Comparison of ENCODE assay signal across 14 cellular contexts in genomic region chr3:31157893-31158620, GRCh38.
DNase-seq lines count a peak whose midpoint lies in the region; TF ChIP-seq lines count a peak whose summit lies in the region.
"Had no signal": no experiment of that assay in that cellular context is flagged by ENCODE, and none has a peak within 500 bp of the region (broad histone marks: within the 10 kb centered on the region; RNA-seq: fewer than 3 reads in every experiment).

No MANE protein-coding gene starts in this region.

- no peaks in the 10 kb centered on the region for H3K36me3 ChIP-seq in esophagus muscularis mucosa
- H3K36me3 ChIP-seq: neutrophil had no signal

- DNase-seq in NCI-H748 (lab: John Stamatoyannopoulos, UW; ENCODE audit: unreplicated experiment): peak; percentile 30
- no peak for DNase-seq in NCI-H748 treated with DMSO at 0.1 percent for 48 hours (lab: John Stamatoyannopoulos, UW)
- peak; percentile 61 for DNase-seq in NCI-H69 (lab: John Stamatoyannopoulos, UW)
- DNase-seq in epithelial cell of esophagus (ENCODE audit: low read depth): peak; percentile 48
- peak; percentile 10 for DNase-seq in pons (ENCODE audit: low spot score)
- no peak for DNase-seq in NCI-H526 treated with DMSO at 0.1 percent for 48 hours (lab: John Stamatoyannopoulos, UW)
- DNase-seq in HUDEP-2 (lab: John Stamatoyannopoulos, UW; ENCODE audit: unreplicated experiment in 76 of 76): no peak
- DNase-seq in esophagus muscularis mucosa (ENCODE audit: extremely low spot score): no peak
- DNase-seq: DND-41, erythroblast, NCI-H1436 had no signal

- intact Hi-C loops in esophagus muscularis mucosa (cut with DNase I): no loop called here

- no peak for TF ChIP-seq EP300 in esophagus muscularis mucosa (IDR thresholded peaks at IDR 0.05)

- H3K9me3 ChIP-seq in esophagus muscularis mucosa: no peaks in the 10 kb centered on the region
- H3K9me3 ChIP-seq: A549, neutrophil had no signal

- TF ChIP-seq CTCF in epithelial cell of esophagus (IDR thresholded peaks at IDR 0.05; ENCODE audit: insufficient read depth, low read depth, low read length, missing control alignments) (no peak), esophagus muscularis mucosa (IDR thresholded peaks at IDR 0.05) (no peak)

- 78% methylated on average over 3 of the region's 3 CpGs for WGBS in esophagus muscularis mucosa

- no peaks in the 10 kb centered on the region for H3K27me3 ChIP-seq in esophagus muscularis mucosa
- H3K27me3 ChIP-seq: neutrophil had no signal

- no peak for TF ChIP-seq POLR2A in esophagus muscularis mucosa (IDR thresholded peaks at IDR 0.05; ENCODE audit: low read depth)

- no peak overlapping the region for H3K27ac ChIP-seq in esophagus muscularis mucosa (replicated peaks in 1 of 4)
- H3K27ac ChIP-seq: A549, neutrophil, RWPE1 had no signal

- H3K4me1 ChIP-seq in esophagus muscularis mucosa: peaks cover 0 to 5% (median 0%) of the 10 kb centered on the region in 4 donors
- H3K4me1 ChIP-seq: A549 had no signal

- no peak overlapping the region for H3K4me3 ChIP-seq in epithelial cell of esophagus (ENCODE audit: low read length)
- no peak overlapping the region for H3K4me3 ChIP-seq in esophagus muscularis mucosa

Comparison
In these comparisons a context has a peak if more than half of its experiments do, and no peak if none do; other contexts are left out.
1. DNase-seq: peak in NCI-H748 (single experiment), NCI-H69 (single experiment), epithelial cell of esophagus (single experiment) and pons (single experiment); none in NCI-H748 treated with DMSO at 0.1 percent for 48 hours (single experiment), NCI-H526 treated with DMSO at 0.1 percent for 48 hours (single experiment), HUDEP-2 (0 of 76) and esophagus muscularis mucosa (single experiment).